ENCODE assay signal across 8 cellular contexts in the genomic region with DNA sequence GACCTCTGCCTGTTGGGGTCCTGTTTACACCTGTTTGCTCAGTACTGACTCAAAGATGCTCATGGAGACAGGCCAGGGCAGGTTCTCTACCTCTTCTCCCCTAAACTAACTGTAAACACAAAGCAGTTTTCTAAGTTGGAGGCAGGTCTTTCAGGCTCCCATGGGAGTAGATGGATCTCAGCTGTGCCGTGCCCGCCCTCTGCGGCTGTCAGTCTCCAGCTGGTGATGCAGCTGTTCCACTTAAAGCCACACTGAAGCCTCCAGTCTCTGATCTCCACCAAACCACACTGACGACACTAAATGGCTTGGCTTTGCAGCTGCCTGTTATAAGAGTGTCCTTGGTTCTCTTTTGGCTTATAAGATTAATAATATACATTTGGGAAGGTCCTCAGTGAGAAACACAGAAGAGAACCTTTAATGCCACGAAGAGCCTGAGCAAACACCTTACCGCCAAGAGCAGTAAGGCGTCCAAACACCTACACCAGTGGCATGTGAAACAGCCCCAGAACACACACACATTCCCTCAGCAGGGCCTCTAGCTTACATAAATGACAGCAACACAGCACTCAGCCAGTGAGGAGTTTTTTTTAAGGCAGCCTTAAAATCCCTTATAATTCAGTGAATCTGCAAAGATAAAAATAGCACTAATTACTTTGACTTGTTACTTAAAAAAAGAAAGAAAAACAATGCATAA.
DNase-seq lines count a peak whose midpoint lies in the region; ATAC-seq lines count a peak whose summit lies in the region.

No MANE protein-coding gene starts in this region.

- intact Hi-C loops in activated CD4-positive, alpha-beta memory T cell treated with anti-CD3 and anti-CD28 coated beads for 36 hours (cut with micrococcal nuclease): no loop called here
- intact Hi-C loops in head of caudate nucleus (cut with DNase I): no loop called here

- no peak overlapping the region for H3K4me3 Mint-ChIP-seq in activated CD4-positive, alpha-beta memory T cell treated with anti-CD3 and anti-CD28 coated beads for 36 hours
- H3K4me3 Mint-ChIP-seq in activated CD4-positive, alpha-beta memory T cell treated with anti-CD3 and anti-CD28 coated beads, Interleukin-2, amount 10 ng/mL, durations not matched to agents 7 days and 5 days: no peak overlapping the region
- H3K4me3 Mint-ChIP-seq in effector memory CD8-positive, alpha-beta T cell: no peak overlapping the region

- H3K36me3 Mint-ChIP-seq in activated CD4-positive, alpha-beta memory T cell treated with anti-CD3 and anti-CD28 coated beads for 36 hours: no peaks in the 10 kb centered on the region
- no peaks in the 10 kb centered on the region for H3K36me3 Mint-ChIP-seq in activated CD4-positive, alpha-beta memory T cell treated with anti-CD3 and anti-CD28 coated beads, Interleukin-2, amount 10 ng/mL, durations not matched to agents 7 days and 5 days (ENCODE audit: low read depth)
- H3K36me3 Mint-ChIP-seq in effector memory CD8-positive, alpha-beta T cell (ENCODE audit: insufficient read depth): peaks cover 3% of the 10 kb centered on the region

- H3K9me3 Mint-ChIP-seq in activated CD4-positive, alpha-beta memory T cell treated with anti-CD3 and anti-CD28 coated beads for 36 hours: no peaks in the 10 kb centered on the region
- H3K9me3 Mint-ChIP-seq in activated CD4-positive, alpha-beta memory T cell treated with anti-CD3 and anti-CD28 coated beads, Interleukin-2, amount 10 ng/mL, durations not matched to agents 7 days and 5 days: no peaks in the 10 kb centered on the region
- no peaks in the 10 kb centered on the region for H3K9me3 Mint-ChIP-seq in effector memory CD8-positive, alpha-beta T cell

- peak; percentile 16 for DNase-seq in activated CD4-positive, alpha-beta memory T cell treated with anti-CD3 and anti-CD28 coated beads for 36 hours
- DNase-seq in activated CD4-positive, alpha-beta memory T cell treated with anti-CD3 and anti-CD28 coated beads, Interleukin-2, amount 10 ng/mL, durations not matched to agents 7 days and 5 days: no peak
- DNase-seq in NCI-H146 (lab: John Stamatoyannopoulos, UW) (peak; percentile 49), head of caudate nucleus (peak in 38 of 42 donors; percentile 14 to 77 (median 50)), KBM-7 (no peak), LoVo (ENCODE audit: low spot score) (no peak)
- no peak for DNase-seq in effector memory CD8-positive, alpha-beta T cell

- POLR2A ChIA-PET in activated CD4-positive, alpha-beta memory T cell treated with anti-CD3 and anti-CD28 coated beads for 36 hours (lab: Charles Lee): no interaction called here
- POLR2A ChIA-PET in activated CD4-positive, alpha-beta memory T cell treated with anti-CD3 and anti-CD28 coated beads, Interleukin-2, amount 10 ng/mL, durations not matched to agents 7 days and 5 days (lab: Charles Lee): no interaction called here

- H3K27ac Mint-ChIP-seq in activated CD4-positive, alpha-beta memory T cell treated with anti-CD3 and anti-CD28 coated beads for 36 hours: no peak overlapping the region
- H3K27ac Mint-ChIP-seq in activated CD4-positive, alpha-beta memory T cell treated with anti-CD3 and anti-CD28 coated beads, Interleukin-2, amount 10 ng/mL, durations not matched to agents 7 days and 5 days: no peak overlapping the region
- H3K27ac Mint-ChIP-seq in effector memory CD8-positive, alpha-beta T cell: no peak overlapping the region

- H3K4me1 Mint-ChIP-seq in activated CD4-positive, alpha-beta memory T cell treated with anti-CD3 and anti-CD28 coated beads for 36 hours (ENCODE audit: low read depth): peaks cover 8% of the 10 kb centered on the region
- peaks cover 7% of the 10 kb centered on the region for H3K4me1 Mint-ChIP-seq in activated CD4-positive, alpha-beta memory T cell treated with anti-CD3 and anti-CD28 coated beads, Interleukin-2, amount 10 ng/mL, durations not matched to agents 7 days and 5 days
- H3K4me1 Mint-ChIP-seq in effector memory CD8-positive, alpha-beta T cell (ENCODE audit: low read depth in 2 of 2): peaks cover 0 to 4% of the 10 kb centered on the region in 2 donors

- peak; percentile 81 for ATAC-seq in HG02588 (IDR thresholded peaks at IDR 0.05; ENCODE audit: unreplicated experiment)
- no peak for ATAC-seq in effector memory CD8-positive, alpha-beta T cell (replicated peaks)

- CTCF ChIA-PET in activated CD4-positive, alpha-beta memory T cell treated with anti-CD3 and anti-CD28 coated beads for 36 hours (lab: Charles Lee): interaction anchor here (1.0 kb wide), 1 partner anchor 106 kb away, joined by 3 read pairs; no protein-coding TSS in a partner anchor
- CTCF ChIA-PET in activated CD4-positive, alpha-beta memory T cell treated with anti-CD3 and anti-CD28 coated beads, Interleukin-2, amount 10 ng/mL, durations not matched to agents 7 days and 5 days (lab: Charles Lee): interaction anchor here (1.3 kb wide), 1 partner anchor 63 kb away, joined by 3 read pairs; no protein-coding TSS in a partner anchor

- H3K27me3 Mint-ChIP-seq in activated CD4-positive, alpha-beta memory T cell treated with anti-CD3 and anti-CD28 coated beads for 36 hours: no peaks in the 10 kb centered on the region
- H3K27me3 Mint-ChIP-seq in activated CD4-positive, alpha-beta memory T cell treated with anti-CD3 and anti-CD28 coated beads, Interleukin-2, amount 10 ng/mL, durations not matched to agents 7 days and 5 days: no peaks in the 10 kb centered on the region
- no peaks in the 10 kb centered on the region for H3K27me3 Mint-ChIP-seq in effector memory CD8-positive, alpha-beta T cell

- in situ Hi-C loops in KBM-7 (cut with MboI; ENCODE audit: low pct_unique_long_range_greater_than_20kb, low sequenced_read_pairs): no loop called here

Comparison
In these comparisons a context has a peak if more than half of its experiments do, and no peak if none do; other contexts are left out.
1. DNase-seq: peak in activated CD4-positive, alpha-beta memory T cell treated with anti-CD3 and anti-CD28 coated beads for 36 hours (single experiment), NCI-H146 (single experiment) and head of caudate nucleus (38 of 42); none in activated CD4-positive, alpha-beta memory T cell treated with anti-CD3 and anti-CD28 coated beads, Interleukin-2, amount 10 ng/mL, durations not matched to agents 7 days and 5 days (single experiment), KBM-7 (single experiment), LoVo (single experiment) and effector memory CD8-positive, alpha-beta T cell (0 of 3).